8 cellular contexts compared by ENCODE assay signal in genomic region chr20:5529331-5530142, GRCh38.
DNase-seq lines count a peak whose midpoint lies in the region; ATAC-seq and TF ChIP-seq lines count a peak whose summit lies in the region.

No MANE protein-coding gene starts in this region.

- H3K36me3 ChIP-seq in GM23338 (ENCODE audit: insufficient read depth): no peaks in the 10 kb centered on the region
- H3K36me3 ChIP-seq in neural cell (ENCODE audit: insufficient read depth, low read length): no peaks in the 10 kb centered on the region

- H3K9me3 ChIP-seq in neural cell (ENCODE audit: low read length): no peaks in the 10 kb centered on the region

- no peaks in the 10 kb centered on the region for H3K9me3 Mint-ChIP-seq in GM23338
- no peaks in the 10 kb centered on the region for H3K9me3 Mint-ChIP-seq in activated T-cell treated with anti-CD3 and anti-CD28 coated beads, Interleukin-2, amount 50 U/mL, for 72 hours

- H3K9ac ChIP-seq in neural cell (ENCODE audit: low read length): no peak overlapping the region

- DNase-seq in DMS53 treated with DMSO at 0.1 percent for 48 hours (lab: John Stamatoyannopoulos, UW; ENCODE audit: unreplicated experiment): peak; percentile 89
- peak; percentile 94 for DNase-seq in GM23338 (ENCODE audit: low spot score)
- DNase-seq in LoVo (ENCODE audit: low spot score): peak; percentile 84
- DNase-seq in RKO (ENCODE audit: low spot score): peak; percentile 90
- DNase-seq in activated T-cell treated with anti-CD3 and anti-CD28 coated beads, Interleukin-2, amount 50 U/mL, for 72 hours: peak; percentile 88 to 91
- peak; percentile 68 for DNase-seq in fibroblast of mammary gland (ENCODE audit: low read depth)
- peak; percentile 80 for DNase-seq in stimulated activated naive CD4-positive, alpha-beta T cell treated with Interleukin-2 at 50 U/mL for 16 hours (lab: John Stamatoyannopoulos, UW)

- H3K27me3 ChIP-seq in GM23338 (ENCODE audit: insufficient read depth): no peaks in the 10 kb centered on the region
- H3K27me3 ChIP-seq in neural cell (ENCODE audit: insufficient read depth, low read depth, low read length): no peaks in the 10 kb centered on the region

- H2AFZ ChIP-seq in GM23338 (no peak overlapping the region), neural cell (ENCODE audit: low read depth, low read length) (no peak overlapping the region)

- H3K36me3 Mint-ChIP-seq in GM23338 (ENCODE audit: low read depth): no peaks in the 10 kb centered on the region
- no peaks in the 10 kb centered on the region for H3K36me3 Mint-ChIP-seq in activated T-cell treated with anti-CD3 and anti-CD28 coated beads, Interleukin-2, amount 50 U/mL, for 72 hours (ENCODE audit: insufficient read depth in 2 of 2)

- H3K27ac Mint-ChIP-seq in GM23338: no peak overlapping the region
- no peak overlapping the region for H3K27ac Mint-ChIP-seq in activated T-cell treated with anti-CD3 and anti-CD28 coated beads, Interleukin-2, amount 50 U/mL, for 72 hours

- H3K4me3 ChIP-seq in GM23338 (no peak overlapping the region), fibroblast of mammary gland (ENCODE audit: control insufficient read depth, low read depth, low read length) (no peak overlapping the region), neural cell (ENCODE audit: low read length) (no peak overlapping the region)

- H3K27ac ChIP-seq in GM23338 (ENCODE audit: low read depth) (no peak overlapping the region), neural cell (ENCODE audit: low read length) (no peak overlapping the region)

- TF ChIP-seq CTCF in GM23338 (conservative IDR thresholded peaks at IDR 0.05; ENCODE audit: low read depth in 2 of 2): peak; percentile 91
- TF ChIP-seq CTCF in fibroblast of mammary gland (conservative IDR thresholded peaks at IDR 0.05; ENCODE audit: control insufficient read depth, insufficient read depth, low read depth, low read length): peak; percentile 83
- TF ChIP-seq CTCF in neural cell (IDR thresholded peaks at IDR 0.05; ENCODE audit: poor library complexity, severe bottlenecking): peak; percentile 75

- H3K9me2 ChIP-seq in GM23338 (ENCODE audit: insufficient read depth) (no peaks in the 10 kb centered on the region), neural cell (ENCODE audit: insufficient read depth, low read length) (no peaks in the 10 kb centered on the region)

- TF ChIP-seq EP300 in neural cell (conservative IDR thresholded peaks at IDR 0.05; ENCODE audit: poor library complexity, severe bottlenecking): no peak

- H4K20me1 ChIP-seq in GM23338 (replicated peaks; ENCODE audit: insufficient read depth) (no peaks in the 10 kb centered on the region), neural cell (ENCODE audit: insufficient read depth) (no peaks in the 10 kb centered on the region)

- peak; percentile 67 for TF ChIP-seq RAD21 in neural cell (conservative IDR thresholded peaks at IDR 0.05)

- peak; percentile 92 for ATAC-seq in GM23338
- ATAC-seq in activated T-cell treated with anti-CD3 and anti-CD28 coated beads, Interleukin-2, amount 50 U/mL, for 72 hours (replicated peaks in 1 of 2): peak; percentile 90 to 91

- H3K79me2 ChIP-seq in GM23338 (replicated peaks; ENCODE audit: insufficient read depth) (no peaks in the 10 kb centered on the region), neural cell (replicated peaks; ENCODE audit: insufficient read depth, low read length) (no peaks in the 10 kb centered on the region)

- H3K4me1 Mint-ChIP-seq in GM23338: peaks cover 4% of the 10 kb centered on the region; the same call in 2 of the 3 replicates
- peaks cover 27% of the 10 kb centered on the region for H3K4me1 Mint-ChIP-seq in activated T-cell treated with anti-CD3 and anti-CD28 coated beads, Interleukin-2, amount 50 U/mL, for 72 hours (ENCODE audit: low read depth)

- no peak overlapping the region for H3K4me2 ChIP-seq in GM23338
- H3K4me2 ChIP-seq in neural cell (ENCODE audit: low read length): no peak overlapping the region

- peaks cover 7% of the 10 kb centered on the region for H3K27me3 Mint-ChIP-seq in GM23338 (ENCODE audit: insufficient read depth, low read depth, poor library complexity)
- no peaks in the 10 kb centered on the region for H3K27me3 Mint-ChIP-seq in activated T-cell treated with anti-CD3 and anti-CD28 coated beads, Interleukin-2, amount 50 U/mL, for 72 hours (ENCODE audit: low read depth)

- H3K4me1 ChIP-seq in GM23338 (ENCODE audit: insufficient read depth): no peaks in the 10 kb centered on the region

- H3F3A ChIP-seq in GM23338 (replicated peaks; ENCODE audit: low read depth) (no peaks in the 10 kb centered on the region), neural cell (ENCODE audit: insufficient read depth, low read length, poor library complexity, severe bottlenecking) (no peaks in the 10 kb centered on the region)

- peak overlapping the region; percentile 29; the same call in 1 of the 3 replicates for H3K4me3 Mint-ChIP-seq in GM23338
- peak overlapping the region; percentile 48 to 57 for H3K4me3 Mint-ChIP-seq in activated T-cell treated with anti-CD3 and anti-CD28 coated beads, Interleukin-2, amount 50 U/mL, for 72 hours

TF ChIP-seq in GM23338, 12 proteins besides CTCF, POLR2A, EP300 and RAD21 (continues in another document):
- TF ChIP-seq, protein P1, sequence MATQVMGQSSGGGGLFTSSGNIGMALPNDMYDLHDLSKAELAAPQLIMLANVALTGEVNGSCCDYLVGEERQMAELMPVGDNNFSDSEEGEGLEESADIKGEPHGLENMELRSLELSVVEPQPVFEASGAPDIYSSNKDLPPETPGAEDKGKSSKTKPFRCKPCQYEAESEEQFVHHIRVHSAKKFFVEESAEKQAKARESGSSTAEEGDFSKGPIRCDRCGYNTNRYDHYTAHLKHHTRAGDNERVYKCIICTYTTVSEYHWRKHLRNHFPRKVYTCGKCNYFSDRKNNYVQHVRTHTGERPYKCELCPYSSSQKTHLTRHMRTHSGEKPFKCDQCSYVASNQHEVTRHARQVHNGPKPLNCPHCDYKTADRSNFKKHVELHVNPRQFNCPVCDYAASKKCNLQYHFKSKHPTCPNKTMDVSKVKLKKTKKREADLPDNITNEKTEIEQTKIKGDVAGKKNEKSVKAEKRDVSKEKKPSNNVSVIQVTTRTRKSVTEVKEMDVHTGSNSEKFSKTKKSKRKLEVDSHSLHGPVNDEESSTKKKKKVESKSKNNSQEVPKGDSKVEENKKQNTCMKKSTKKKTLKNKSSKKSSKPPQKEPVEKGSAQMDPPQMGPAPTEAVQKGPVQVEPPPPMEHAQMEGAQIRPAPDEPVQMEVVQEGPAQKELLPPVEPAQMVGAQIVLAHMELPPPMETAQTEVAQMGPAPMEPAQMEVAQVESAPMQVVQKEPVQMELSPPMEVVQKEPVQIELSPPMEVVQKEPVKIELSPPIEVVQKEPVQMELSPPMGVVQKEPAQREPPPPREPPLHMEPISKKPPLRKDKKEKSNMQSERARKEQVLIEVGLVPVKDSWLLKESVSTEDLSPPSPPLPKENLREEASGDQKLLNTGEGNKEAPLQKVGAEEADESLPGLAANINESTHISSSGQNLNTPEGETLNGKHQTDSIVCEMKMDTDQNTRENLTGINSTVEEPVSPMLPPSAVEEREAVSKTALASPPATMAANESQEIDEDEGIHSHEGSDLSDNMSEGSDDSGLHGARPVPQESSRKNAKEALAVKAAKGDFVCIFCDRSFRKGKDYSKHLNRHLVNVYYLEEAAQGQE (IDR thresholded peaks at IDR 0.05; ENCODE audit: unreplicated experiment): no peak
- TF ChIP-seq POLR2AphosphoS5 (IDR thresholded peaks at IDR 0.05; ENCODE audit: low read depth): no peak
- no peak for TF ChIP-seq EZH2 (IDR thresholded peaks at IDR 0.05; ENCODE audit: low read depth, unreplicated experiment)

TF ChIP-seq in neural cell, 6 proteins besides CTCF, POLR2A, EP300 and RAD21:
- TF ChIP-seq POLR2AphosphoS5 (IDR thresholded peaks at IDR 0.05) (no peak), SMC3 (conservative IDR thresholded peaks at IDR 0.05; ENCODE audit: poor library complexity) (peak; percentile 66)
TF ChIP-seq in neural cell: peak in this region for 1.
